Comparison of ENCODE assay signal across 20 cellular contexts in genomic region chr20:47588158-47588557, GRCh38.
DNase-seq lines count a peak whose midpoint lies in the region; ATAC-seq and TF ChIP-seq lines count a peak whose summit lies in the region.
"Had no signal": no experiment of that assay in that cellular context is flagged by ENCODE, and none has a peak within 500 bp of the region (broad histone marks: within the 10 kb centered on the region; RNA-seq: fewer than 3 reads in every experiment).

No MANE protein-coding gene starts in this region.

- H3K27ac Mint-ChIP-seq in activated T-cell treated with anti-CD3 and anti-CD28 coated beads, Interleukin-2, amount 50 U/mL, for 24 hours, result peak overlapping the region; percentile 11
- peak overlapping the region in 2 of 3 donors; percentile 31 to 41 for H3K27ac Mint-ChIP-seq in IgD-negative memory B cell
- H3K27ac Mint-ChIP-seq in central memory CD8-positive, alpha-beta T cell (ENCODE audit: low read depth), result peak overlapping the region; percentile 49
- H3K27ac Mint-ChIP-seq: B cell had no signal

- no peak overlapping the region for H3K4me3 Mint-ChIP-seq in activated T-cell treated with anti-CD3 and anti-CD28 coated beads, Interleukin-2, amount 50 U/mL, for 24 hours
- no peak overlapping the region for H3K4me3 Mint-ChIP-seq in IgD-negative memory B cell
- no peak overlapping the region for H3K4me3 Mint-ChIP-seq in central memory CD8-positive, alpha-beta T cell
- H3K4me3 Mint-ChIP-seq: B cell; CD4-positive, CD25-positive, alpha-beta regulatory T cell; CD8-positive, alpha-beta T cell had no signal

- H3K36me3 ChIP-seq in spleen, result peaks cover 0 to 78% (median 12%) of the 10 kb centered on the region in 6 donors

- H3K27me3 Mint-ChIP-seq in activated T-cell treated with anti-CD3 and anti-CD28 coated beads, Interleukin-2, amount 50 U/mL, for 24 hours, result no peaks in the 10 kb centered on the region
- no peaks in the 10 kb centered on the region for H3K27me3 Mint-ChIP-seq in IgD-negative memory B cell
- H3K27me3 Mint-ChIP-seq in central memory CD8-positive, alpha-beta T cell, result no peaks in the 10 kb centered on the region
- H3K27me3 Mint-ChIP-seq: B cell; CD4-positive, CD25-positive, alpha-beta regulatory T cell had no signal

- no peak overlapping the region for H3K4me3 ChIP-seq in spleen
- H3K4me3 ChIP-seq: BLaER1 had no signal

- H3K9me3 Mint-ChIP-seq in activated T-cell treated with anti-CD3 and anti-CD28 coated beads, Interleukin-2, amount 50 U/mL, for 24 hours, result no peaks in the 10 kb centered on the region
- H3K9me3 Mint-ChIP-seq in IgD-negative memory B cell, result no peaks in the 10 kb centered on the region
- no peaks in the 10 kb centered on the region for H3K9me3 Mint-ChIP-seq in central memory CD8-positive, alpha-beta T cell
- H3K9me3 Mint-ChIP-seq: CD4-positive, CD25-positive, alpha-beta regulatory T cell; CD8-positive, alpha-beta T cell had no signal

- peaks cover 9 to 86% (median 33%) of the 10 kb centered on the region in 6 donors for H3K4me1 ChIP-seq in spleen
- H3K4me1 ChIP-seq: Caco-2 had no signal

- no peak for TF ChIP-seq POLR2A in spleen (IDR thresholded peaks at IDR 0.05)

- DNase-seq in activated T-cell treated with anti-CD3 and anti-CD28 coated beads, Interleukin-2, amount 50 U/mL, for 24 hours, result peak; percentile 18
- DNase-seq in activated T-cell treated with anti-CD3 and anti-CD28 coated beads, Interleukin-2, amount 50 U/mL, for 48 hours, result no peak
- no peak for DNase-seq in central memory CD8-positive, alpha-beta T cell (ENCODE audit: low spot score in 2 of 2)
- DNase-seq in spleen (peak; percentile 35), NCI-H187 treated with DMSO at 0.1 percent for 48 hours (lab: John Stamatoyannopoulos, UW) (no peak), iPS-NIHi7 (ENCODE audit: extremely low spot score) (no peak)
- DNase-seq: Caco-2; CD4-positive, CD25-positive, alpha-beta regulatory T cell; CD8-positive, alpha-beta T cell; DMS153; DND-41; GOT3; H7; HCEC 1CT had no signal

- H3K27me3 ChIP-seq in spleen (replicated peaks in 1 of 7), result no peaks in the 10 kb centered on the region
- H3K27me3 ChIP-seq: BLaER1 had no signal

- no peaks in the 10 kb centered on the region for H3K9me3 ChIP-seq in spleen
- H3K9me3 ChIP-seq: Caco-2 had no signal

- H3K27ac ChIP-seq in spleen, result no peak overlapping the region
- H3K27ac ChIP-seq: 22Rv1, BLaER1, C4-2B had no signal

- no peak for ATAC-seq in central memory CD8-positive, alpha-beta T cell (replicated peaks; ENCODE audit: extremely low read depth, poor library complexity, severe bottlenecking)
- ATAC-seq in HG02938 (IDR thresholded peaks at IDR 0.05; ENCODE audit: unreplicated experiment), result no peak
- ATAC-seq: CD8-positive, alpha-beta T cell had no signal

- H3K36me3 Mint-ChIP-seq in activated T-cell treated with anti-CD3 and anti-CD28 coated beads, Interleukin-2, amount 50 U/mL, for 24 hours (ENCODE audit: low read depth), result peaks cover 92% of the 10 kb centered on the region
- peaks cover 2% of the 10 kb centered on the region for H3K36me3 Mint-ChIP-seq in IgD-negative memory B cell
- H3K36me3 Mint-ChIP-seq in central memory CD8-positive, alpha-beta T cell (ENCODE audit: insufficient read depth), result peaks cover 17% of the 10 kb centered on the region

- 94 to 99% (median 98%) methylated on average over 8 of the region's 8 CpGs for WGBS in spleen, 5 donors

- no peak for TF ChIP-seq CTCF in spleen (IDR thresholded peaks at IDR 0.05 in 8 of 11, conservative IDR thresholded peaks at IDR 0.05 in 3 of 11)

- H3K4me1 Mint-ChIP-seq in activated T-cell treated with anti-CD3 and anti-CD28 coated beads, Interleukin-2, amount 50 U/mL, for 24 hours (ENCODE audit: low read depth), result peaks cover 45% of the 10 kb centered on the region
- H3K4me1 Mint-ChIP-seq in IgD-negative memory B cell, result peaks cover 36 to 40% (median 39%) of the 10 kb centered on the region in 3 donors
- H3K4me1 Mint-ChIP-seq in central memory CD8-positive, alpha-beta T cell, result peaks cover 26% of the 10 kb centered on the region

- intact Hi-C loops in spleen (cut with DNase I; ENCODE audit: low total_unique reads), result no loop called here

Comparison
In these comparisons a context has a peak if more than half of its experiments do, and no peak if none do; other contexts are left out.
1. DNase-seq: peak in activated T-cell treated with anti-CD3 and anti-CD28 coated beads, Interleukin-2, amount 50 U/mL, for 24 hours (single experiment) and spleen (single experiment); none in activated T-cell treated with anti-CD3 and anti-CD28 coated beads, Interleukin-2, amount 50 U/mL, for 48 hours (0 of 2), central memory CD8-positive, alpha-beta T cell (0 of 2), NCI-H187 treated with DMSO at 0.1 percent for 48 hours (single experiment) and iPS-NIHi7 (single experiment).
2. Peak in every context shown above with its lines, with median percentiles within 50 percentile points of each other: H3K27ac Mint-ChIP-seq.